Comparison of ENCODE assay signal across 8 cellular contexts in genomic region chr11:124761301-124762021, GRCh38. TPM values are rescaled to one million over a fixed set of nuclear protein-coding genes. Genes with fewer than 3 reads are reported as not detected.
DNase-seq lines count a peak whose midpoint lies in the region; ATAC-seq and TF ChIP-seq lines count a peak whose summit lies in the region.

No MANE protein-coding gene starts in this region.

- peaks cover 42% of the 10 kb centered on the region for H3K27me3 ChIP-seq in DOHH2 (ENCODE audit: control insufficient read depth, low read length)
- H3K27me3 ChIP-seq in duodenal mucosa (ENCODE audit: control insufficient read depth in 1 of 2, insufficient read depth in 2 of 2, low read length in 2 of 2), result peaks cover 14 to 44% of the 10 kb centered on the region in 2 donors

- peaks cover 73% of the 10 kb centered on the region for H3K27me3 Mint-ChIP-seq in neural crest cell (ENCODE audit: low read depth)

- no peaks in the 10 kb centered on the region for H3K36me3 Mint-ChIP-seq in neural crest cell (ENCODE audit: low read depth)

- H3K4me1 ChIP-seq in DOHH2 (ENCODE audit: control insufficient read depth, low read length), result peaks cover 49% of the 10 kb centered on the region
- H3K4me1 ChIP-seq in duodenal mucosa (ENCODE audit: control insufficient read depth in 1 of 2, insufficient read depth in 2 of 2, low read length in 2 of 2), result peaks cover 32 to 37% of the 10 kb centered on the region in 2 donors

- H3F3A ChIP-seq in DOHH2 (ENCODE audit: control insufficient read depth, insufficient read depth), result no peaks in the 10 kb centered on the region

- H3K9me3 ChIP-seq in DOHH2 (ENCODE audit: control insufficient read depth, insufficient read depth, low read length) (no peaks in the 10 kb centered on the region), duodenal mucosa (ENCODE audit: control insufficient read depth in 1 of 2, low read length in 2 of 2) (no peaks in the 10 kb centered on the region)

- TF ChIP-seq CTCF in DOHH2 (IDR thresholded peaks at IDR 0.05; ENCODE audit: low read depth, low read length, poor library complexity, severe bottlenecking), result no peak
- no peak for TF ChIP-seq CTCF in neural crest cell (conservative IDR thresholded peaks at IDR 0.05)

- H3K4me3 ChIP-seq in DOHH2 (ENCODE audit: low read length) (peak overlapping the region; percentile 77), duodenal mucosa (ENCODE audit: low read depth in 1 of 2, low read length in 2 of 2) (peak overlapping the region; percentile 77 to 89)

- no peaks in the 10 kb centered on the region for H3K36me3 ChIP-seq in DOHH2 (ENCODE audit: control insufficient read depth, low read length)
- no peaks in the 10 kb centered on the region for H3K36me3 ChIP-seq in duodenal mucosa (ENCODE audit: control insufficient read depth in 1 of 2, insufficient read depth in 2 of 2, low read length in 2 of 2)

- H4K20me1 ChIP-seq in DOHH2 (ENCODE audit: control insufficient read depth, insufficient read depth, low read depth, low read length), result no peaks in the 10 kb centered on the region

- H3K27ac ChIP-seq in DOHH2 (ENCODE audit: low read depth, low read length), result no peak overlapping the region
- peak overlapping the region; percentile 58 for H3K27ac ChIP-seq in duodenal mucosa (ENCODE audit: low read depth, low read length)

- peak; percentile 3 for ATAC-seq in HG03457 (IDR thresholded peaks at IDR 0.05; ENCODE audit: unreplicated experiment)

- H3K9me3 Mint-ChIP-seq in neural crest cell, result no peaks in the 10 kb centered on the region

- no peaks in the 10 kb centered on the region for H3K9me2 ChIP-seq in DOHH2 (replicated peaks; ENCODE audit: control insufficient read depth, low read length)

- no peak for DNase-seq in neural crest cell (ENCODE audit: low read depth, low spot score)
- no peak for DNase-seq in DMS79 (lab: John Stamatoyannopoulos, UW)
- DNase-seq in effector CD8-positive, alpha-beta T cell (lab: John Stamatoyannopoulos, UW), result no peak
- no peak for DNase-seq in SW480 (ENCODE audit: low spot score)
- no peak for DNase-seq in NCI-H2081 treated with DMSO at 0.1 percent for 48 hours (lab: John Stamatoyannopoulos, UW)

- no peak overlapping the region for H3K27ac Mint-ChIP-seq in neural crest cell (ENCODE audit: unreplicated experiment)

- peaks cover 37% of the 10 kb centered on the region for H3K4me1 Mint-ChIP-seq in neural crest cell

- H3K4me3 Mint-ChIP-seq in neural crest cell, result peak overlapping the region; percentile 62

- H3K79me2 ChIP-seq in DOHH2 (ENCODE audit: control insufficient read depth, low read length), result no peaks in the 10 kb centered on the region

- peak overlapping the region; percentile 32 to 38 for H3K9ac ChIP-seq in duodenal mucosa (ENCODE audit: low read depth in 1 of 2, low read length in 2 of 2)

- peak overlapping the region; percentile 83 for H3K4me2 ChIP-seq in DOHH2 (ENCODE audit: low read length)

RNA-seq across cellular contexts. Expression of gene ESAM, which starts 0.6 kb away (rescaled TPM):
- total RNA-seq in neural crest cell, result 0.96 and 1.1 TPM in 2 replicates

RNA-seq across cellular contexts. Expression of gene VSIG2, which starts 9.4 kb away (rescaled TPM):
- not detected in 2 replicates for total RNA-seq in neural crest cell

RNA-seq across cellular contexts. Expression of gene NRGN, which starts 21.7 kb away (rescaled TPM):
- 30.3 and 30.7 TPM in 2 replicates for total RNA-seq in neural crest cell

RNA-seq across cellular contexts. Expression of gene MSANTD2, which starts 38.7 kb away (rescaled TPM):
- 28.7 and 29.0 TPM in 2 replicates for total RNA-seq in neural crest cell
